ENCODE assay signal across 2 cellular contexts in the genomic region with DNA sequence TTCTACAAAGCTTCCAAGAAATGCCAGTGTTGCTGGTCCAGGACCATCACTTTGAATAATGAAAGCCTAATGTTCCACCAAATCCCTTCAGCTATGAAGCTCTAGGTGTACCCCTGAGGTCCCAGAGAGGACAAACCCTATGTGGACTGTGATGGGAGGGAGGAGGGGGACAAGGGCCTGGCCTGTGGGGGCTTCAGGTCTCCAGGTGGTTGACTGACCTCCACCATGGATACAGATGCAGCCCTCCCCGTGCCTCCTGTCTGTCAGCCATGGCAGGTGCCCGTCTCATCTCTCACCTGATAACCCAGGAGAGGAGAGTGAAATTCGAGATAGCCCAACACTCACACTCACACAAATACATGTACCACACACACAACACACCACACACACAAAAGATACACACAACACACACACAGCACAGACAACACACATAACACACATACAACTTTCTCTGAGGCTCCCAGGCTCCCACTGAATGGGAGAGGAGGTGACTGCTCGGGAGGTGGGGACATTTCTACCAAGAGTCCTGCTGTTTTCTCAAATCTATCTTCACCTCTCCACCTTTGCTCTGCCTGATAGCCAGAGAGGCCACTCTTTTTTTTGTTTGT.
TF ChIP-seq lines count a peak whose summit lies in the region.

No MANE protein-coding gene starts in this region.

TF ChIP-seq in GM23338, 12 proteins besides CTCF, POLR2A, EP300 and RAD21 (continues in another document):
- TF ChIP-seq EZH2 (IDR thresholded peaks at IDR 0.05; ENCODE audit: low read depth, unreplicated experiment) (no peak), STAT1 (IDR thresholded peaks at IDR 0.05; ENCODE audit: unreplicated experiment) (no peak), NANOG (IDR thresholded peaks at IDR 0.05; ENCODE audit: borderline replicate concordance) (no peak), ZNF462 (CRISPR knock-in tag; IDR thresholded peaks at IDR 0.05) (no peak), ETS1 (IDR thresholded peaks at IDR 0.05) (no peak), ZNF114 (CRISPR knock-in tag; IDR thresholded peaks at IDR 0.05) (no peak), CREB1 (CRISPR knock-in tag; IDR thresholded peaks at IDR 0.05; ENCODE audit: low read depth) (no peak), JUNB (IDR thresholded peaks at IDR 0.05; ENCODE audit: unreplicated experiment) (no peak)
- TF ChIP-seq, protein P1, sequence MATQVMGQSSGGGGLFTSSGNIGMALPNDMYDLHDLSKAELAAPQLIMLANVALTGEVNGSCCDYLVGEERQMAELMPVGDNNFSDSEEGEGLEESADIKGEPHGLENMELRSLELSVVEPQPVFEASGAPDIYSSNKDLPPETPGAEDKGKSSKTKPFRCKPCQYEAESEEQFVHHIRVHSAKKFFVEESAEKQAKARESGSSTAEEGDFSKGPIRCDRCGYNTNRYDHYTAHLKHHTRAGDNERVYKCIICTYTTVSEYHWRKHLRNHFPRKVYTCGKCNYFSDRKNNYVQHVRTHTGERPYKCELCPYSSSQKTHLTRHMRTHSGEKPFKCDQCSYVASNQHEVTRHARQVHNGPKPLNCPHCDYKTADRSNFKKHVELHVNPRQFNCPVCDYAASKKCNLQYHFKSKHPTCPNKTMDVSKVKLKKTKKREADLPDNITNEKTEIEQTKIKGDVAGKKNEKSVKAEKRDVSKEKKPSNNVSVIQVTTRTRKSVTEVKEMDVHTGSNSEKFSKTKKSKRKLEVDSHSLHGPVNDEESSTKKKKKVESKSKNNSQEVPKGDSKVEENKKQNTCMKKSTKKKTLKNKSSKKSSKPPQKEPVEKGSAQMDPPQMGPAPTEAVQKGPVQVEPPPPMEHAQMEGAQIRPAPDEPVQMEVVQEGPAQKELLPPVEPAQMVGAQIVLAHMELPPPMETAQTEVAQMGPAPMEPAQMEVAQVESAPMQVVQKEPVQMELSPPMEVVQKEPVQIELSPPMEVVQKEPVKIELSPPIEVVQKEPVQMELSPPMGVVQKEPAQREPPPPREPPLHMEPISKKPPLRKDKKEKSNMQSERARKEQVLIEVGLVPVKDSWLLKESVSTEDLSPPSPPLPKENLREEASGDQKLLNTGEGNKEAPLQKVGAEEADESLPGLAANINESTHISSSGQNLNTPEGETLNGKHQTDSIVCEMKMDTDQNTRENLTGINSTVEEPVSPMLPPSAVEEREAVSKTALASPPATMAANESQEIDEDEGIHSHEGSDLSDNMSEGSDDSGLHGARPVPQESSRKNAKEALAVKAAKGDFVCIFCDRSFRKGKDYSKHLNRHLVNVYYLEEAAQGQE (IDR thresholded peaks at IDR 0.05; ENCODE audit: unreplicated experiment): no peak

TF ChIP-seq in HepG2, 621 proteins besides CTCF, POLR2A, EP300 and RAD21:
- TF ChIP-seq BHLHE40 (IDR thresholded peaks at IDR 0.05; ENCODE audit: low read length) (no peak), KLF9 (CRISPR knock-in tag; IDR thresholded peaks at IDR 0.05; ENCODE audit: low read depth) (no peak), NCOA5 (CRISPR knock-in tag; IDR thresholded peaks at IDR 0.05) (no peak), ZNF839 (CRISPR knock-in tag; IDR thresholded peaks at IDR 0.05; ENCODE audit: borderline replicate concordance) (no peak), ZNF550 (CRISPR knock-in tag; IDR thresholded peaks at IDR 0.05; ENCODE audit: borderline replicate concordance) (no peak), ZNF678 (CRISPR knock-in tag; IDR thresholded peaks at IDR 0.05) (no peak), ZNF646 (CRISPR knock-in tag; IDR thresholded peaks at IDR 0.05) (peak; percentile 45; the same call in 1 of the 2 replicates), ZKSCAN5 (CRISPR knock-in tag; IDR thresholded peaks at IDR 0.05) (no peak), ZNF556 (CRISPR knock-in tag; IDR thresholded peaks at IDR 0.05; ENCODE audit: borderline replicate concordance) (0 out of 2 replicates have a peak, but pooled peaks have one; percentile 6), NFRKB (IDR thresholded peaks at IDR 0.05) (no peak), RELA (CRISPR knock-in tag; IDR thresholded peaks at IDR 0.05) (no peak), ZNF530 (CRISPR knock-in tag; IDR thresholded peaks at IDR 0.05; ENCODE audit: low read depth) (no peak), IKZF1 (IDR thresholded peaks at IDR 0.05) (0 out of 2 replicates have a peak, but pooled peaks have one; percentile 76)
- TF ChIP-seq, protein P2, sequence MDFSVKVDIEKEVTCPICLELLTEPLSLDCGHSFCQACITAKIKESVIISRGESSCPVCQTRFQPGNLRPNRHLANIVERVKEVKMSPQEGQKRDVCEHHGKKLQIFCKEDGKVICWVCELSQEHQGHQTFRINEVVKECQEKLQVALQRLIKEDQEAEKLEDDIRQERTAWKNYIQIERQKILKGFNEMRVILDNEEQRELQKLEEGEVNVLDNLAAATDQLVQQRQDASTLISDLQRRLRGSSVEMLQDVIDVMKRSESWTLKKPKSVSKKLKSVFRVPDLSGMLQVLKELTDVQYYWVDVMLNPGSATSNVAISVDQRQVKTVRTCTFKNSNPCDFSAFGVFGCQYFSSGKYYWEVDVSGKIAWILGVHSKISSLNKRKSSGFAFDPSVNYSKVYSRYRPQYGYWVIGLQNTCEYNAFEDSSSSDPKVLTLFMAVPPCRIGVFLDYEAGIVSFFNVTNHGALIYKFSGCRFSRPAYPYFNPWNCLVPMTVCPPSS (IDR thresholded peaks at IDR 0.05): 0 out of 2 replicates have a peak, but pooled peaks have one; percentile 58
- TF ChIP-seq, protein P3, sequence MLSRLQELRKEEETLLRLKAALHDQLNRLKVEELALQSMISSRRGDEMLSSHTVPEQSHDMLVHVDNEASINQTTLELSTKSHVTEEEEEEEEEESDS (CRISPR knock-in tag; IDR thresholded peaks at IDR 0.05; ENCODE audit: borderline replicate concordance): no peak
- TF ChIP-seq, protein P4, sequence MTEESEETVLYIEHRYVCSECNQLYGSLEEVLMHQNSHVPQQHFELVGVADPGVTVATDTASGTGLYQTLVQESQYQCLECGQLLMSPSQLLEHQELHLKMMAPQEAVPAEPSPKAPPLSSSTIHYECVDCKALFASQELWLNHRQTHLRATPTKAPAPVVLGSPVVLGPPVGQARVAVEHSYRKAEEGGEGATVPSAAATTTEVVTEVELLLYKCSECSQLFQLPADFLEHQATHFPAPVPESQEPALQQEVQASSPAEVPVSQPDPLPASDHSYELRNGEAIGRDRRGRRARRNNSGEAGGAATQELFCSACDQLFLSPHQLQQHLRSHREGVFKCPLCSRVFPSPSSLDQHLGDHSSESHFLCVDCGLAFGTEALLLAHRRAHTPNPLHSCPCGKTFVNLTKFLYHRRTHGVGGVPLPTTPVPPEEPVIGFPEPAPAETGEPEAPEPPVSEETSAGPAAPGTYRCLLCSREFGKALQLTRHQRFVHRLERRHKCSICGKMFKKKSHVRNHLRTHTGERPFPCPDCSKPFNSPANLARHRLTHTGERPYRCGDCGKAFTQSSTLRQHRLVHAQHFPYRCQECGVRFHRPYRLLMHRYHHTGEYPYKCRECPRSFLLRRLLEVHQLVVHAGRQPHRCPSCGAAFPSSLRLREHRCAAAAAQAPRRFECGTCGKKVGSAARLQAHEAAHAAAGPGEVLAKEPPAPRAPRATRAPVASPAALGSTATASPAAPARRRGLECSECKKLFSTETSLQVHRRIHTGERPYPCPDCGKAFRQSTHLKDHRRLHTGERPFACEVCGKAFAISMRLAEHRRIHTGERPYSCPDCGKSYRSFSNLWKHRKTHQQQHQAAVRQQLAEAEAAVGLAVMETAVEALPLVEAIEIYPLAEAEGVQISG (CRISPR knock-in tag; IDR thresholded peaks at IDR 0.05): no peak
- TF ChIP-seq, protein P5, sequence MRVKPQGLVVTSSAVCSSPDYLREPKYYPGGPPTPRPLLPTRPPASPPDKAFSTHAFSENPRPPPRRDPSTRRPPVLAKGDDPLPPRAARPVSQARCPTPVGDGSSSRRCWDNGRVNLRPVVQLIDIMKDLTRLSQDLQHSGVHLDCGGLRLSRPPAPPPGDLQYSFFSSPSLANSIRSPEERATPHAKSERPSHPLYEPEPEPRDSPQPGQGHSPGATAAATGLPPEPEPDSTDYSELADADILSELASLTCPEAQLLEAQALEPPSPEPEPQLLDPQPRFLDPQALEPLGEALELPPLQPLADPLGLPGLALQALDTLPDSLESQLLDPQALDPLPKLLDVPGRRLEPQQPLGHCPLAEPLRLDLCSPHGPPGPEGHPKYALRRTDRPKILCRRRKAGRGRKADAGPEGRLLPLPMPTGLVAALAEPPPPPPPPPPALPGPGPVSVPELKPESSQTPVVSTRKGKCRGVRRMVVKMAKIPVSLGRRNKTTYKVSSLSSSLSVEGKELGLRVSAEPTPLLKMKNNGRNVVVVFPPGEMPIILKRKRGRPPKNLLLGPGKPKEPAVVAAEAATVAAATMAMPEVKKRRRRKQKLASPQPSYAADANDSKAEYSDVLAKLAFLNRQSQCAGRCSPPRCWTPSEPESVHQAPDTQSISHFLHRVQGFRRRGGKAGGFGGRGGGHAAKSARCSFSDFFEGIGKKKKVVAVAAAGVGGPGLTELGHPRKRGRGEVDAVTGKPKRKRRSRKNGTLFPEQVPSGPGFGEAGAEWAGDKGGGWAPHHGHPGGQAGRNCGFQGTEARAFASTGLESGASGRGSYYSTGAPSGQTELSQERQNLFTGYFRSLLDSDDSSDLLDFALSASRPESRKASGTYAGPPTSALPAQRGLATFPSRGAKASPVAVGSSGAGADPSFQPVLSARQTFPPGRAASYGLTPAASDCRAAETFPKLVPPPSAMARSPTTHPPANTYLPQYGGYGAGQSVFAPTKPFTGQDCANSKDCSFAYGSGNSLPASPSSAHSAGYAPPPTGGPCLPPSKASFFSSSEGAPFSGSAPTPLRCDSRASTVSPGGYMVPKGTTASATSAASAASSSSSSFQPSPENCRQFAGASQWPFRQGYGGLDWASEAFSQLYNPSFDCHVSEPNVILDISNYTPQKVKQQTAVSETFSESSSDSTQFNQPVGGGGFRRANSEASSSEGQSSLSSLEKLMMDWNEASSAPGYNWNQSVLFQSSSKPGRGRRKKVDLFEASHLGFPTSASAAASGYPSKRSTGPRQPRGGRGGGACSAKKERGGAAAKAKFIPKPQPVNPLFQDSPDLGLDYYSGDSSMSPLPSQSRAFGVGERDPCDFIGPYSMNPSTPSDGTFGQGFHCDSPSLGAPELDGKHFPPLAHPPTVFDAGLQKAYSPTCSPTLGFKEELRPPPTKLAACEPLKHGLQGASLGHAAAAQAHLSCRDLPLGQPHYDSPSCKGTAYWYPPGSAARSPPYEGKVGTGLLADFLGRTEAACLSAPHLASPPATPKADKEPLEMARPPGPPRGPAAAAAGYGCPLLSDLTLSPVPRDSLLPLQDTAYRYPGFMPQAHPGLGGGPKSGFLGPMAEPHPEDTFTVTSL (CRISPR knock-in tag; IDR thresholded peaks at IDR 0.05; ENCODE audit: borderline replicate concordance): no peak
